24 cellular contexts compared by ENCODE assay signal in the genomic region with DNA sequence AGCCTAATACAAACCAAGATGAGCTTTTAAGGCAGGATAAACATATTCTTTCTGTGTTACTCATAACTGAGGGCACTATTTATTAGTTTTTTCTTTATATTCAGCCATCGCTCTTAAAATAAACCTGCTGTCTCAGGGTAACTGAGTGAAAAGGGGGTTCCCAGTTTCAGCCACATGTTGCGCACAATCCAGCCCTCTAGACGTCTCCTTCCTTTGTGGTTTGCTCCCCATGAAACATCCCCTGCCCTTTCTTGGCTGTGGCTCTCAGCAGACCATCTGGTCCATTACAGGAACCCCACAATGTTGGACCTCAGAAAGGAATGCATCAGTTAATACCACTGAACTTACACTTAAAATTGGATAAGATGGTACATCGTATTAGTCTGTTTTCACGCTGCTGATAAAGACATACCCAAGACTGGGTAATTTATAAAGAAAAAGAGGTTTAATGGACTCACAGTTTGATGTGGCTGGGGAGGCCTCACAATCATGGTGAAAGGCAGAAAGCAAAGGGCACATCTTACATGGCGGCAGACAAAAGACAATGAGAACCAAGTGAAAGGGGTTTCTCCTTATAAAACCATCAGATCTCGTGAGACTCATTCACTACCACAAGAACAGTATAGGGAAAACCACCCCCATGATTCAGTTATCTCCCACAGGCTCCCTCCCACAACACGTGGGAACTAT. TPM values are rescaled to one million over a fixed set of nuclear protein-coding genes. Genes with fewer than 3 reads are reported as not detected.
A peak's percentile ranks its signal among the peaks of the same experiment; 100 is the strongest.
DNase-seq lines count a peak whose midpoint lies in the region; ATAC-seq and TF ChIP-seq lines count a peak whose summit lies in the region.
"Had no signal": no experiment of that assay in that cellular context is flagged by ENCODE, and none has a peak within 500 bp of the region (broad histone marks: within the 10 kb centered on the region; RNA-seq: fewer than 3 reads in every experiment).

No MANE protein-coding gene starts in this region.

- peaks cover 5 to 10% of the 10 kb centered on the region in 2 donors for H3K9me3 ChIP-seq in lung (ENCODE audit: control insufficient read depth in 2 of 2, insufficient read depth in 1 of 2, low read length in 1 of 2)
- H3K9me3 ChIP-seq: body of pancreas, neutrophil had no signal

- 79 to 80% methylated on average over 8 of the region's 8 CpGs for WGBS in lung, 2 donors

- H3K27ac ChIP-seq in lung (ENCODE audit: low read depth in 1 of 2, low read length in 1 of 2), result no peak overlapping the region
- H3K27ac ChIP-seq: body of pancreas, GM23248, RWPE1 had no signal

- H3K27me3 ChIP-seq in lung (ENCODE audit: control insufficient read depth, insufficient read depth), result no peaks in the 10 kb centered on the region
- H3K27me3 ChIP-seq: body of pancreas, neutrophil had no signal

- TF ChIP-seq CTCF in GM12865 (IDR thresholded peaks at IDR 0.05; ENCODE audit: insufficient read depth, low read depth, low read length, missing control alignments), result no peak
- TF ChIP-seq CTCF in GM20000 (IDR thresholded peaks at IDR 0.05; ENCODE audit: extremely low read depth, missing control alignments), result no peak
- no peak for TF ChIP-seq CTCF in lung (IDR thresholded peaks at IDR 0.05; ENCODE audit: control extremely low read depth, extremely low read depth)

- H3K4me1 ChIP-seq in lung (ENCODE audit: control insufficient read depth in 2 of 2, insufficient read depth in 2 of 2, low read length in 2 of 2), result no peaks in the 10 kb centered on the region
- H3K4me1 ChIP-seq: body of pancreas had no signal

- no peak for ATAC-seq in lung (ENCODE audit: insufficient read depth, low FRiP score)
- ATAC-seq in GM19397 (IDR thresholded peaks at IDR 0.05; ENCODE audit: unreplicated experiment), result no peak
- ATAC-seq in HG03521 (IDR thresholded peaks at IDR 0.05; ENCODE audit: unreplicated experiment), result no peak
- no peak for ATAC-seq in HG03432 (IDR thresholded peaks at IDR 0.05; ENCODE audit: unreplicated experiment)
- ATAC-seq: body of pancreas had no signal

- H3K4me3 ChIP-seq in GM12865 (ENCODE audit: low read depth, low read length) (no peak overlapping the region), lung (no peak overlapping the region)
- H3K4me3 ChIP-seq: body of pancreas, GM23248, heart right ventricle, smooth muscle cell had no signal

- peak; percentile 91 for DNase-seq in GM12865 (ENCODE audit: low read depth)
- peak; percentile 38 for DNase-seq in GM20000 (ENCODE audit: low spot score)
- DNase-seq in RPMI7951 (ENCODE audit: low read depth), result peak; percentile 29
- peak; percentile 1 for DNase-seq in lung (ENCODE audit: low spot score)
- no peak for DNase-seq in LoVo (ENCODE audit: low spot score)
- DNase-seq: activated CD4-positive, CD25-positive, alpha-beta regulatory T cell; body of pancreas; CD4-positive, alpha-beta T cell; cortex of kidney; GM23248; heart right ventricle; NCI-H1417 treated with DMSO at 0.1 percent for 48 hours; NCI-H524; stimulated activated CD4-positive, alpha-beta T cell treated with anti-CD3 and anti-CD28 coated beads, Interleukin-2, amount 100 ng/mL, for 48 hours; T-helper 9 cell; trophoblast cell had no signal

- H3K36me3 ChIP-seq in lung (ENCODE audit: control insufficient read depth in 2 of 2, insufficient read depth in 2 of 2, low read length in 2 of 2), result no peaks in the 10 kb centered on the region
- H3K36me3 ChIP-seq: heart right ventricle, neutrophil had no signal

RNA-seq across cellular contexts. Expression of a gene that starts 12.6 kb away (rescaled TPM):
- total RNA-seq in RPMI7951 (2014; rRNA removed; shearing (Covaris generic)), result 1.1 and 2.1 TPM in 2 replicates
- total RNA-seq in lung, result 1 to 10 TPM; 3.4 to 6.3 TPM
- 1 to 10 TPM; 1.0 to 4.6 TPM for polyA plus RNA-seq in lung
- total RNA-seq: endothelial cell of umbilical vein, G401, smooth muscle cell had no signal
- polyA plus RNA-seq: smooth muscle cell had no signal
